Comparison of ENCODE assay signal across 13 cellular contexts in the genomic region with DNA sequence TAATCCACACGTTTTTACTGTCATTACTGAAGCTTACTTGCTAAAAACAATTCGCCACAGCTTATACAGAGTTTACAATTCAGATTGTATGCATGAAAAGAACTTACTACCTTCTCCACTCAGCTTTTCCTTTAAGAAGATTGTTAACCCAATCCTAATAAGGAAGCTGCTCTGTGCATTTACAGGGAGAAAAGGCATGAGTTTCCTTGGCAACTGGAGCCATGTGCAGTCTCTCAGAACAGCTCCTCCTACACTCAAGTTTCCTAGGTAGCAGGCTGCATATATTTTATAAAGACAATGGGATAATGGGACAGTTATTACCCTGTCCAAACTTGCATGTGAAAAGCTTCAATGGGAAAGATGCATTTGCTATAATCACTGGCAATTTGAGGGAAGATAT.
A peak's percentile ranks its signal among the peaks of the same experiment; 100 is the strongest.
DNase-seq lines count a peak whose midpoint lies in the region; ATAC-seq and TF ChIP-seq lines count a peak whose summit lies in the region.
"Had no signal": no experiment of that assay in that cellular context is flagged by ENCODE, and none has a peak within 500 bp of the region (broad histone marks: within the 10 kb centered on the region; RNA-seq: fewer than 3 reads in every experiment).

No MANE protein-coding gene starts in this region.

- H3K27me3 Mint-ChIP-seq in activated CD8-positive, alpha-beta T cell treated with anti-CD3 and anti-CD28 coated beads for 36 hours = no peaks in the 10 kb centered on the region

- peaks cover 3% of the 10 kb centered on the region for H3K9me3 Mint-ChIP-seq in activated CD8-positive, alpha-beta T cell treated with anti-CD3 and anti-CD28 coated beads for 36 hours

- no peaks in the 10 kb centered on the region for H3K36me3 Mint-ChIP-seq in activated CD8-positive, alpha-beta T cell treated with anti-CD3 and anti-CD28 coated beads for 36 hours (ENCODE audit: low read depth)

- POLR2A ChIA-PET in activated CD8-positive, alpha-beta T cell treated with anti-CD3 and anti-CD28 coated beads for 36 hours (lab: Charles Lee) = interaction anchor here (0.6 kb wide), 1 partner anchor 1243 kb away, joined by 3 read pairs; no protein-coding TSS in a partner anchor

- CTCF ChIA-PET in activated CD8-positive, alpha-beta T cell treated with anti-CD3 and anti-CD28 coated beads for 36 hours (lab: Charles Lee) = no interaction called here

- H3K4me3 Mint-ChIP-seq in activated CD8-positive, alpha-beta T cell treated with anti-CD3 and anti-CD28 coated beads for 36 hours = no peak overlapping the region

- intact Hi-C loops in cardiac septum (cut with DNase I) = no loop called here
- intact Hi-C loops in activated CD8-positive, alpha-beta T cell treated with anti-CD3 and anti-CD28 coated beads for 36 hours (cut with micrococcal nuclease) = no loop called here

- no peak for ATAC-seq in activated CD8-positive, alpha-beta T cell treated with anti-CD3 and anti-CD28 coated beads for 36 hours
- ATAC-seq: heart right ventricle, Right ventricle myocardium inferior had no signal

- DNase-seq in D341Med (ENCODE audit: low spot score) = peak; percentile 12
- peak; percentile 6 for DNase-seq in M059J (ENCODE audit: low read depth)
- DNase-seq in RPMI7951 (ENCODE audit: low read depth) = peak; percentile 19
- peak; percentile 8 for DNase-seq in kidney glomerular epithelial cell (lab: John Stamatoyannopoulos, UW)
- DNase-seq in cerebellum (ENCODE audit: low spot score) = no peak
- no peak for DNase-seq in cardiac septum (ENCODE audit: low spot score)
- no peak for DNase-seq in activated CD8-positive, alpha-beta T cell treated with anti-CD3 and anti-CD28 coated beads for 36 hours
- DNase-seq in stimulated activated CD4-positive, alpha-beta T cell treated with anti-CD3 and anti-CD28 coated beads, Interleukin-4, amount 100 ng/mL, for 24 hours = no peak
- DNase-seq: effector memory CD4-positive, alpha-beta T cell; heart right ventricle; NCI-H226; substantia nigra had no signal

- TF ChIP-seq CTCF in activated CD8-positive, alpha-beta T cell treated with anti-CD3 and anti-CD28 coated beads for 36 hours (IDR thresholded peaks at IDR 0.05) = no peak

- H3K27ac Mint-ChIP-seq in activated CD8-positive, alpha-beta T cell treated with anti-CD3 and anti-CD28 coated beads for 36 hours = no peak overlapping the region

- no peaks in the 10 kb centered on the region for H3K4me1 Mint-ChIP-seq in activated CD8-positive, alpha-beta T cell treated with anti-CD3 and anti-CD28 coated beads for 36 hours (ENCODE audit: low read depth)

Comparison
In these comparisons a context has a peak if more than half of its experiments do, and no peak if none do; other contexts are left out.
1. DNase-seq: peak in D341Med (single experiment), M059J (single experiment), RPMI7951 (single experiment) and kidney glomerular epithelial cell (single experiment); none in cerebellum (single experiment), cardiac septum (single experiment), activated CD8-positive, alpha-beta T cell treated with anti-CD3 and anti-CD28 coated beads for 36 hours (single experiment) and stimulated activated CD4-positive, alpha-beta T cell treated with anti-CD3 and anti-CD28 coated beads, Interleukin-4, amount 100 ng/mL, for 24 hours (single experiment).